1 cellular context compared by ENCODE assay signal in genomic region chr19:45443462-45444317, GRCh38.
A peak's percentile ranks its signal among the peaks of the same experiment; 100 is the strongest.
TF ChIP-seq lines count a peak whose summit lies in the region.

No MANE protein-coding gene starts in this region.

TF ChIP-seq in HepG2, 621 proteins besides CTCF, POLR2A, EP300 and RAD21 (continued from another document and continues in another):
- TF ChIP-seq ZNF800 (CRISPR knock-in tag; IDR thresholded peaks at IDR 0.05) = no peak
- peak; percentile 79 for TF ChIP-seq THAP11 (CRISPR knock-in tag; IDR thresholded peaks at IDR 0.05)
- peak; percentile 58 for TF ChIP-seq UBTF (CRISPR knock-in tag; IDR thresholded peaks at IDR 0.05)
- TF ChIP-seq TBX2 (CRISPR knock-in tag; IDR thresholded peaks at IDR 0.05; ENCODE audit: borderline replicate concordance) = peak; percentile 75
- no peak for TF ChIP-seq NR2F1 (CRISPR knock-in tag; IDR thresholded peaks at IDR 0.05)
- TF ChIP-seq, protein P1, sequence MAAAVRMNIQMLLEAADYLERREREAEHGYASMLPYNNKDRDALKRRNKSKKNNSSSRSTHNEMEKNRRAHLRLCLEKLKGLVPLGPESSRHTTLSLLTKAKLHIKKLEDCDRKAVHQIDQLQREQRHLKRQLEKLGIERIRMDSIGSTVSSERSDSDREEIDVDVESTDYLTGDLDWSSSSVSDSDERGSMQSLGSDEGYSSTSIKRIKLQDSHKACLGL (CRISPR knock-in tag; IDR thresholded peaks at IDR 0.05) = 0 out of 2 replicates have a peak, but pooled peaks have one; percentile 56
- no peak for TF ChIP-seq ZNF460 (CRISPR knock-in tag; IDR thresholded peaks at IDR 0.05; ENCODE audit: borderline replicate concordance)
- no peak for TF ChIP-seq CBFB (CRISPR knock-in tag; IDR thresholded peaks at IDR 0.05)
- peak; percentile 92 for TF ChIP-seq CEBPG (CRISPR knock-in tag; IDR thresholded peaks at IDR 0.05)
- TF ChIP-seq PRDM10 (CRISPR knock-in tag; IDR thresholded peaks at IDR 0.05; ENCODE audit: low read depth) = no peak; the same call in 1 of the 2 replicates
- peak; percentile 77 for TF ChIP-seq IRF2 (CRISPR knock-in tag; IDR thresholded peaks at IDR 0.05)
- TF ChIP-seq ZNF350 (CRISPR knock-in tag; IDR thresholded peaks at IDR 0.05; ENCODE audit: borderline replicate concordance, low read depth) = peak; percentile 56; the same call in 1 of the 2 replicates
- TF ChIP-seq HMG20B (CRISPR knock-in tag; conservative IDR thresholded peaks at IDR 0.05) = peak; percentile 53; the same call in 1 of the 2 replicates
- TF ChIP-seq NFE2L2 (IDR thresholded peaks at IDR 0.05; ENCODE audit: low read length) = no peak
- TF ChIP-seq SRF (IDR thresholded peaks at IDR 0.05; ENCODE audit: low read depth, low read length) = no peak
- TF ChIP-seq DMAP1 (CRISPR knock-in tag; IDR thresholded peaks at IDR 0.05) = peak; percentile 36; the same call in 1 of the 2 replicates
- TF ChIP-seq AKAP8 (CRISPR knock-in tag; IDR thresholded peaks at IDR 0.05) = no peak
- TF ChIP-seq MBNL3 (CRISPR knock-in tag; conservative IDR thresholded peaks at IDR 0.05) = no peak
- no peak for TF ChIP-seq SOX6 (IDR thresholded peaks at IDR 0.05)
- peak; percentile 93 for TF ChIP-seq SOX6 (CRISPR knock-in tag; IDR thresholded peaks at IDR 0.05)
- TF ChIP-seq PITX1 (CRISPR knock-in tag; IDR thresholded peaks at IDR 0.05) = peak; percentile 62; the same call in 1 of the 2 replicates
- peak; percentile 64 for TF ChIP-seq SPEN (CRISPR knock-in tag; IDR thresholded peaks at IDR 0.05; ENCODE audit: low read depth)
- TF ChIP-seq ZFYVE20 (CRISPR knock-in tag; IDR thresholded peaks at IDR 0.05; ENCODE audit: borderline replicate concordance, low read depth) = no peak
- no peak for TF ChIP-seq TOPORS (CRISPR knock-in tag; IDR thresholded peaks at IDR 0.05)
- no peak for TF ChIP-seq ZNF382 (CRISPR knock-in tag; IDR thresholded peaks at IDR 0.05; ENCODE audit: borderline replicate concordance)
- no peak for TF ChIP-seq TCF12 (IDR thresholded peaks at IDR 0.05)
- TF ChIP-seq TCF12 (CRISPR knock-in tag; IDR thresholded peaks at IDR 0.05) = 0 out of 2 replicates have a peak, but pooled peaks have one; percentile 56
- TF ChIP-seq TFDP1 (CRISPR knock-in tag; IDR thresholded peaks at IDR 0.05; ENCODE audit: borderline replicate concordance) = peak; percentile 56; the same call in 1 of the 2 replicates
- peak; percentile 54 for TF ChIP-seq POLR2G (IDR thresholded peaks at IDR 0.05; ENCODE audit: low read depth, low read length)
- TF ChIP-seq ETV5 (CRISPR knock-in tag; IDR thresholded peaks at IDR 0.05; ENCODE audit: borderline replicate concordance) = peak; percentile 98
- TF ChIP-seq, protein P2, sequence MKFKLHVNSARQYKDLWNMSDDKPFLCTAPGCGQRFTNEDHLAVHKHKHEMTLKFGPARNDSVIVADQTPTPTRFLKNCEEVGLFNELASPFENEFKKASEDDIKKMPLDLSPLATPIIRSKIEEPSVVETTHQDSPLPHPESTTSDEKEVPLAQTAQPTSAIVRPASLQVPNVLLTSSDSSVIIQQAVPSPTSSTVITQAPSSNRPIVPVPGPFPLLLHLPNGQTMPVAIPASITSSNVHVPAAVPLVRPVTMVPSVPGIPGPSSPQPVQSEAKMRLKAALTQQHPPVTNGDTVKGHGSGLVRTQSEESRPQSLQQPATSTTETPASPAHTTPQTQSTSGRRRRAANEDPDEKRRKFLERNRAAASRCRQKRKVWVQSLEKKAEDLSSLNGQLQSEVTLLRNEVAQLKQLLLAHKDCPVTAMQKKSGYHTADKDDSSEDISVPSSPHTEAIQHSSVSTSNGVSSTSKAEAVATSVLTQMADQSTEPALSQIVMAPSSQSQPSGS (CRISPR knock-in tag; IDR thresholded peaks at IDR 0.05) = 0 out of 2 replicates have a peak, but pooled peaks have one; percentile 62
- peak; percentile 56; the same call in 1 of the 2 replicates for TF ChIP-seq SNAPC5 (CRISPR knock-in tag; IDR thresholded peaks at IDR 0.05; ENCODE audit: borderline replicate concordance)
- TF ChIP-seq, protein P3, sequence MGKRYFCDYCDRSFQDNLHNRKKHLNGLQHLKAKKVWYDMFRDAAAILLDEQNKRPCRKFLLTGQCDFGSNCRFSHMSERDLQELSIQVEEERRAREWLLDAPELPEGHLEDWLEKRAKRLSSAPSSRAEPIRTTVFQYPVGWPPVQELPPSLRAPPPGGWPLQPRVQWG (CRISPR knock-in tag; IDR thresholded peaks at IDR 0.05; ENCODE audit: borderline replicate concordance, low read depth) = no peak
- TF ChIP-seq ZNF557 (CRISPR knock-in tag; IDR thresholded peaks at IDR 0.05) = no peak
- TF ChIP-seq SRSF1 (optimal IDR thresholded peaks at IDR 0.05; ENCODE audit: low read depth, low read length) = peak; percentile 57
- 0 out of 2 replicates have a peak, but pooled peaks have one; percentile 22 for TF ChIP-seq LBX2 (CRISPR knock-in tag; IDR thresholded peaks at IDR 0.05; ENCODE audit: borderline replicate concordance)
- peak; percentile 70; the same call in 1 of the 2 replicates for TF ChIP-seq GATAD1 (CRISPR knock-in tag; IDR thresholded peaks at IDR 0.05)
- TF ChIP-seq, protein P4, sequence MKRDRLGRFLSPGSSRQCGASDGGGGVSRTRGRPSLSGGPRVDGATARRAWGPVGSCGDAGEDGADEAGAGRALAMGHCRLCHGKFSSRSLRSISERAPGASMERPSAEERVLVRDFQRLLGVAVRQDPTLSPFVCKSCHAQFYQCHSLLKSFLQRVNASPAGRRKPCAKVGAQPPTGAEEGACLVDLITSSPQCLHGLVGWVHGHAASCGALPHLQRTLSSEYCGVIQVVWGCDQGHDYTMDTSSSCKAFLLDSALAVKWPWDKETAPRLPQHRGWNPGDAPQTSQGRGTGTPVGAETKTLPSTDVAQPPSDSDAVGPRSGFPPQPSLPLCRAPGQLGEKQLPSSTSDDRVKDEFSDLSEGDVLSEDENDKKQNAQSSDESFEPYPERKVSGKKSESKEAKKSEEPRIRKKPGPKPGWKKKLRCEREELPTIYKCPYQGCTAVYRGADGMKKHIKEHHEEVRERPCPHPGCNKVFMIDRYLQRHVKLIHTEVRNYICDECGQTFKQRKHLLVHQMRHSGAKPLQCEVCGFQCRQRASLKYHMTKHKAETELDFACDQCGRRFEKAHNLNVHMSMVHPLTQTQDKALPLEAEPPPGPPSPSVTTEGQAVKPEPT (CRISPR knock-in tag; IDR thresholded peaks at IDR 0.05; ENCODE audit: low read depth) = no peak
- TF ChIP-seq, protein P5, sequence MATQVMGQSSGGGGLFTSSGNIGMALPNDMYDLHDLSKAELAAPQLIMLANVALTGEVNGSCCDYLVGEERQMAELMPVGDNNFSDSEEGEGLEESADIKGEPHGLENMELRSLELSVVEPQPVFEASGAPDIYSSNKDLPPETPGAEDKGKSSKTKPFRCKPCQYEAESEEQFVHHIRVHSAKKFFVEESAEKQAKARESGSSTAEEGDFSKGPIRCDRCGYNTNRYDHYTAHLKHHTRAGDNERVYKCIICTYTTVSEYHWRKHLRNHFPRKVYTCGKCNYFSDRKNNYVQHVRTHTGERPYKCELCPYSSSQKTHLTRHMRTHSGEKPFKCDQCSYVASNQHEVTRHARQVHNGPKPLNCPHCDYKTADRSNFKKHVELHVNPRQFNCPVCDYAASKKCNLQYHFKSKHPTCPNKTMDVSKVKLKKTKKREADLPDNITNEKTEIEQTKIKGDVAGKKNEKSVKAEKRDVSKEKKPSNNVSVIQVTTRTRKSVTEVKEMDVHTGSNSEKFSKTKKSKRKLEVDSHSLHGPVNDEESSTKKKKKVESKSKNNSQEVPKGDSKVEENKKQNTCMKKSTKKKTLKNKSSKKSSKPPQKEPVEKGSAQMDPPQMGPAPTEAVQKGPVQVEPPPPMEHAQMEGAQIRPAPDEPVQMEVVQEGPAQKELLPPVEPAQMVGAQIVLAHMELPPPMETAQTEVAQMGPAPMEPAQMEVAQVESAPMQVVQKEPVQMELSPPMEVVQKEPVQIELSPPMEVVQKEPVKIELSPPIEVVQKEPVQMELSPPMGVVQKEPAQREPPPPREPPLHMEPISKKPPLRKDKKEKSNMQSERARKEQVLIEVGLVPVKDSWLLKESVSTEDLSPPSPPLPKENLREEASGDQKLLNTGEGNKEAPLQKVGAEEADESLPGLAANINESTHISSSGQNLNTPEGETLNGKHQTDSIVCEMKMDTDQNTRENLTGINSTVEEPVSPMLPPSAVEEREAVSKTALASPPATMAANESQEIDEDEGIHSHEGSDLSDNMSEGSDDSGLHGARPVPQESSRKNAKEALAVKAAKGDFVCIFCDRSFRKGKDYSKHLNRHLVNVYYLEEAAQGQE (IDR thresholded peaks at IDR 0.05; ENCODE audit: borderline replicate concordance in 1 of 2, low read depth in 1 of 2, low read length in 2 of 2) = no peak
- TF ChIP-seq ZNF740 (CRISPR knock-in tag; IDR thresholded peaks at IDR 0.05) = peak; percentile 40; the same call in 1 of the 2 replicates
- no peak for TF ChIP-seq MBD4 (IDR thresholded peaks at IDR 0.05; ENCODE audit: borderline replicate concordance, low read length)
- no peak for TF ChIP-seq JDP2 (CRISPR knock-in tag; IDR thresholded peaks at IDR 0.05; ENCODE audit: borderline replicate concordance)
- TF ChIP-seq KLF9 (CRISPR knock-in tag; IDR thresholded peaks at IDR 0.05; ENCODE audit: low read depth) = 0 out of 2 replicates have a peak, but pooled peaks have one; percentile 61
- peak; percentile 61; the same call in 1 of the 2 replicates for TF ChIP-seq NCOA2 (CRISPR knock-in tag; IDR thresholded peaks at IDR 0.05)
- no peak for TF ChIP-seq EHMT2 (IDR thresholded peaks at IDR 0.05; ENCODE audit: borderline replicate concordance, low read depth, low read length)
